ENCODE assay signal across 1 cellular context in the genomic region with DNA sequence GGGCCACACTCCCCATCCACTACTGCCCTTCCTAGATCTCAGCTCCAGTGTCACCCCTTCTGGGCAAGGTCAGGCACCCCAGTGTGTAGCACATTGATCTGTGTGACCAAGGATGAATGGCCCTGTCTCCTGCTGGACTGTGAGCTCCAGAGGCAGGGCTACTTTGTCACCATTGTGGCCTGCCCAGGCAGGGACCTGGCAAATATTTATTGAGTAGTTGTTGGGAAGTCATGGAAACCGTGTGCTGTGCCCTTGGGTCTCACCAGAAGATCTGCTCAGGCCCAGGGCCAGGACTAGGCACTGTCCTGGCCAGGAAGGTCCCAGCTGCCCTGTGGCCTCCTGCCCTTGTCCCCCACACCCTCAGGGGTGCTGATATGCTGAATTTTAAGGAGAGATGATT.
TF ChIP-seq lines count a peak whose summit lies in the region.

No MANE protein-coding gene starts in this region.

TF ChIP-seq in HepG2, 621 proteins besides CTCF, POLR2A, EP300 and RAD21 (continued from another document and continues in another):
- no peak for TF ChIP-seq ZNF329 (CRISPR knock-in tag; IDR thresholded peaks at IDR 0.05; ENCODE audit: low read depth)
- no peak for TF ChIP-seq NAIF1 (CRISPR knock-in tag; IDR thresholded peaks at IDR 0.05; ENCODE audit: borderline replicate concordance)
- TF ChIP-seq, protein P1, sequence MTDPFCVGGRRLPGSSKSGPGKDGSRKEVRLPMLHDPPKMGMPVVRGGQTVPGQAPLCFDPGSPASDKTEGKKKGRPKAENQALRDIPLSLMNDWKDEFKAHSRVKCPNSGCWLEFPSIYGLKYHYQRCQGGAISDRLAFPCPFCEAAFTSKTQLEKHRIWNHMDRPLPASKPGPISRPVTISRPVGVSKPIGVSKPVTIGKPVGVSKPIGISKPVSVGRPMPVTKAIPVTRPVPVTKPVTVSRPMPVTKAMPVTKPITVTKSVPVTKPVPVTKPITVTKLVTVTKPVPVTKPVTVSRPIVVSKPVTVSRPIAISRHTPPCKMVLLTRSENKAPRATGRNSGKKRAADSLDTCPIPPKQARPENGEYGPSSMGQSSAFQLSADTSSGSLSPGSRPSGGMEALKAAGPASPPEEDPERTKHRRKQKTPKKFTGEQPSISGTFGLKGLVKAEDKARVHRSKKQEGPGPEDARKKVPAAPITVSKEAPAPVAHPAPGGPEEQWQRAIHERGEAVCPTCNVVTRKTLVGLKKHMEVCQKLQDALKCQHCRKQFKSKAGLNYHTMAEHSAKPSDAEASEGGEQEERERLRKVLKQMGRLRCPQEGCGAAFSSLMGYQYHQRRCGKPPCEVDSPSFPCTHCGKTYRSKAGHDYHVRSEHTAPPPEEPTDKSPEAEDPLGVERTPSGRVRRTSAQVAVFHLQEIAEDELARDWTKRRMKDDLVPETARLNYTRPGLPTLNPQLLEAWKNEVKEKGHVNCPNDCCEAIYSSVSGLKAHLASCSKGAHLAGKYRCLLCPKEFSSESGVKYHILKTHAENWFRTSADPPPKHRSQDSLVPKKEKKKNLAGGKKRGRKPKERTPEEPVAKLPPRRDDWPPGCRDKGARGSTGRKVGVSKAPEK (CRISPR knock-in tag; IDR thresholded peaks at IDR 0.05; ENCODE audit: borderline replicate concordance) = no peak
- no peak for TF ChIP-seq GATAD1 (CRISPR knock-in tag; IDR thresholded peaks at IDR 0.05)
- no peak for TF ChIP-seq JUNB (CRISPR knock-in tag; IDR thresholded peaks at IDR 0.05; ENCODE audit: borderline replicate concordance)
- TF ChIP-seq NFIC (IDR thresholded peaks at IDR 0.05; ENCODE audit: low read length) = no peak
- no peak for TF ChIP-seq AGO2 (optimal IDR thresholded peaks at IDR 0.05; ENCODE audit: low read depth, low read length)
- TF ChIP-seq FOXP1 (IDR thresholded peaks at IDR 0.05) = no peak
- TF ChIP-seq FOXP1 (CRISPR knock-in tag; IDR thresholded peaks at IDR 0.05) = no peak
- no peak for TF ChIP-seq ZNF816 (CRISPR knock-in tag; IDR thresholded peaks at IDR 0.05; ENCODE audit: borderline replicate concordance)
- no peak for TF ChIP-seq EEA1 (CRISPR knock-in tag; IDR thresholded peaks at IDR 0.05; ENCODE audit: borderline replicate concordance)
- TF ChIP-seq, protein P2, sequence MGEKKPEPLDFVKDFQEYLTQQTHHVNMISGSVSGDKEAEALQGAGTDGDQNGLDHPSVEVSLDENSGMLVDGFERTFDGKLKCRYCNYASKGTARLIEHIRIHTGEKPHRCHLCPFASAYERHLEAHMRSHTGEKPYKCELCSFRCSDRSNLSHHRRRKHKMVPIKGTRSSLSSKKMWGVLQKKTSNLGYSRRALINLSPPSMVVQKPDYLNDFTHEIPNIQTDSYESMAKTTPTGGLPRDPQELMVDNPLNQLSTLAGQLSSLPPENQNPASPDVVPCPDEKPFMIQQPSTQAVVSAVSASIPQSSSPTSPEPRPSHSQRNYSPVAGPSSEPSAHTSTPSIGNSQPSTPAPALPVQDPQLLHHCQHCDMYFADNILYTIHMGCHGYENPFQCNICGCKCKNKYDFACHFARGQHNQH (CRISPR knock-in tag; IDR thresholded peaks at IDR 0.05) = peak; percentile 63
- no peak for TF ChIP-seq SRSF1 (optimal IDR thresholded peaks at IDR 0.05; ENCODE audit: low read depth, low read length)
- TF ChIP-seq AKAP8 (CRISPR knock-in tag; IDR thresholded peaks at IDR 0.05) = peak; percentile 90
- no peak for TF ChIP-seq NFE2L1 (CRISPR knock-in tag; IDR thresholded peaks at IDR 0.05; ENCODE audit: borderline replicate concordance)
- no peak for TF ChIP-seq ZNF567 (CRISPR knock-in tag; IDR thresholded peaks at IDR 0.05; ENCODE audit: borderline replicate concordance)
- peak; percentile 52; the same call in 1 of the 2 replicates for TF ChIP-seq KDM6A (CRISPR knock-in tag; IDR thresholded peaks at IDR 0.05; ENCODE audit: low read depth)
- TF ChIP-seq SATB2 (CRISPR knock-in tag; IDR thresholded peaks at IDR 0.05) = no peak
- 0 out of 2 replicates have a peak, but pooled peaks have one; percentile 16 for TF ChIP-seq ZNF205 (CRISPR knock-in tag; IDR thresholded peaks at IDR 0.05)
- no peak for TF ChIP-seq ZNF772 (CRISPR knock-in tag; IDR thresholded peaks at IDR 0.05)
- no peak for TF ChIP-seq RELA (CRISPR knock-in tag; IDR thresholded peaks at IDR 0.05)
- no peak for TF ChIP-seq TCF7L2 (IDR thresholded peaks at IDR 0.05; ENCODE audit: low read depth, low read length)
- TF ChIP-seq ZNF616 (CRISPR knock-in tag; IDR thresholded peaks at IDR 0.05; ENCODE audit: low read depth) = no peak
- no peak for TF ChIP-seq THAP11 (CRISPR knock-in tag; IDR thresholded peaks at IDR 0.05)
- no peak for TF ChIP-seq XBP1 (CRISPR knock-in tag; IDR thresholded peaks at IDR 0.05)
- TF ChIP-seq, protein P3, sequence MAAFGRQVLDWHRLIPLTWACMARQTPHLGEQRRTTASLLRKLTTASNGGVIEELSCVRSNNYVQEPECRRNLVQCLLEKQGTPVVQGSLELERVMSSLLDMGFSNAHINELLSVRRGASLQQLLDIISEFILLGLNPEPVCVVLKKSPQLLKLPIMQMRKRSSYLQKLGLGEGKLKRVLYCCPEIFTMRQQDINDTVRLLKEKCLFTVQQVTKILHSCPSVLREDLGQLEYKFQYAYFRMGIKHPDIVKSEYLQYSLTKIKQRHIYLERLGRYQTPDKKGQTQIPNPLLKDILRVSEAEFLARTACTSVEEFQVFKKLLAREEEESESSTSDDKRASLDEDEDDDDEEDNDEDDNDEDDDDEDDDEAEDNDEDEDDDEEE (CRISPR knock-in tag; IDR thresholded peaks at IDR 0.05) = no peak
- TF ChIP-seq TMF1 (CRISPR knock-in tag; IDR thresholded peaks at IDR 0.05; ENCODE audit: low read depth) = no peak
- TF ChIP-seq TOE1 (CRISPR knock-in tag; IDR thresholded peaks at IDR 0.05) = no peak
- TF ChIP-seq, protein P4, sequence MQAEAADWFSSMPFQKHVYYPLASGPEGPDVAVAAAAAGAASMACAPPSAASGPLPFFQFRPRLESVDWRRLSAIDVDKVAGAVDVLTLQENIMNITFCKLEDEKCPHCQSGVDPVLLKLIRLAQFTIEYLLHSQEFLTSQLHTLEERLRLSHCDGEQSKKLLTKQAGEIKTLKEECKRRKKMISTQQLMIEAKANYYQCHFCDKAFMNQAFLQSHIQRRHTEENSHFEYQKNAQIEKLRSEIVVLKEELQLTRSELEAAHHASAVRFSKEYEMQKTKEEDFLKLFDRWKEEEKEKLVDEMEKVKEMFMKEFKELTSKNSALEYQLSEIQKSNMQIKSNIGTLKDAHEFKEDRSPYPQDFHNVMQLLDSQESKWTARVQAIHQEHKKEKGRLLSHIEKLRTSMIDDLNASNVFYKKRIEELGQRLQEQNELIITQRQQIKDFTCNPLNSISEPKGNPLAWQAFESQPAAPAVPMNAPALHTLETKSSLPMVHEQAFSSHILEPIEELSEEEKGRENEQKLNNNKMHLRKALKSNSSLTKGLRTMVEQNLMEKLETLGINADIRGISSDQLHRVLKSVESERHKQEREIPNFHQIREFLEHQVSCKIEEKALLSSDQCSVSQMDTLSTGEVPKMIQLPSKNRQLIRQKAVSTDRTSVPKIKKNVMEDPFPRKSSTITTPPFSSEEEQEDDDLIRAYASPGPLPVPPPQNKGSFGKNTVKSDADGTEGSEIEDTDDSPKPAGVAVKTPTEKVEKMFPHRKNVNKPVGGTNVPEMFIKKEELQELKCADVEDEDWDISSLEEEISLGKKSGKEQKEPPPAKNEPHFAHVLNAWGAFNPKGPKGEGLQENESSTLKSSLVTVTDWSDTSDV (CRISPR knock-in tag; IDR thresholded peaks at IDR 0.05) = no peak
- TF ChIP-seq SRSF9 (IDR thresholded peaks at IDR 0.05; ENCODE audit: borderline replicate concordance, insufficient read depth, low read depth, low read length, poor library complexity, severe bottlenecking) = no peak
- TF ChIP-seq ETV5 (CRISPR knock-in tag; IDR thresholded peaks at IDR 0.05; ENCODE audit: borderline replicate concordance) = no peak; the same call in 1 of the 2 replicates
- TF ChIP-seq KDM2A (CRISPR knock-in tag; IDR thresholded peaks at IDR 0.05; ENCODE audit: borderline replicate concordance, low read depth) = peak; percentile 25; the same call in 1 of the 2 replicates
- TF ChIP-seq GTF2F1 (IDR thresholded peaks at IDR 0.05; ENCODE audit: low read length) = no peak
- no peak for TF ChIP-seq PHF20 (CRISPR knock-in tag; IDR thresholded peaks at IDR 0.05)
- no peak for TF ChIP-seq POLR2AphosphoS2 (IDR thresholded peaks at IDR 0.05; ENCODE audit: low read depth, low read length)
- no peak for TF ChIP-seq NFKBIZ (CRISPR knock-in tag; IDR thresholded peaks at IDR 0.05)
- no peak for TF ChIP-seq ZNF530 (CRISPR knock-in tag; IDR thresholded peaks at IDR 0.05; ENCODE audit: low read depth)
- no peak for TF ChIP-seq ZNF737 (CRISPR knock-in tag; IDR thresholded peaks at IDR 0.05; ENCODE audit: borderline replicate concordance)
- TF ChIP-seq, protein P5, sequence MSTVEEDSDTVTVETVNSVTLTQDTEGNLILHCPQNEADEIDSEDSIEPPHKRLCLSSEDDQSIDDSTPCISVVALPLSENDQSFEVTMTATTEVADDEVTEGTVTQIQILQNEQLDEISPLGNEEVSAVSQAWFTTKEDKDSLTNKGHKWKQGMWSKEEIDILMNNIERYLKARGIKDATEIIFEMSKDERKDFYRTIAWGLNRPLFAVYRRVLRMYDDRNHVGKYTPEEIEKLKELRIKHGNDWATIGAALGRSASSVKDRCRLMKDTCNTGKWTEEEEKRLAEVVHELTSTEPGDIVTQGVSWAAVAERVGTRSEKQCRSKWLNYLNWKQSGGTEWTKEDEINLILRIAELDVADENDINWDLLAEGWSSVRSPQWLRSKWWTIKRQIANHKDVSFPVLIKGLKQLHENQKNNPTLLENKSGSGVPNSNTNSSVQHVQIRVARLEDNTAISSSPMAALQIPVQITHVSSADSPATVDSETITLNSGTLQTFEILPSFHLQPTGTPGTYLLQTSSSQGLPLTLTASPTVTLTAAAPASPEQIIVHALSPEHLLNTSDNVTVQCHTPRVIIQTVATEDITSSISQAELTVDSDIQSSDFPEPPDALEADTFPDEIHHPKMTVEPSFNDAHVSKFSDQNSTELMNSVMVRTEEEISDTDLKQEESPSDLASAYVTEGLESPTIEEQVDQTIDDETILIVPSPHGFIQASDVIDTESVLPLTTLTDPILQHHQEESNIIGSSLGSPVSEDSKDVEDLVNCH (CRISPR knock-in tag; IDR thresholded peaks at IDR 0.05) = no peak
- TF ChIP-seq ZNF614 (CRISPR knock-in tag; IDR thresholded peaks at IDR 0.05; ENCODE audit: borderline replicate concordance) = no peak
- TF ChIP-seq SETDB1 (CRISPR knock-in tag; IDR thresholded peaks at IDR 0.05; ENCODE audit: borderline replicate concordance) = no peak
- TF ChIP-seq, protein P6, sequence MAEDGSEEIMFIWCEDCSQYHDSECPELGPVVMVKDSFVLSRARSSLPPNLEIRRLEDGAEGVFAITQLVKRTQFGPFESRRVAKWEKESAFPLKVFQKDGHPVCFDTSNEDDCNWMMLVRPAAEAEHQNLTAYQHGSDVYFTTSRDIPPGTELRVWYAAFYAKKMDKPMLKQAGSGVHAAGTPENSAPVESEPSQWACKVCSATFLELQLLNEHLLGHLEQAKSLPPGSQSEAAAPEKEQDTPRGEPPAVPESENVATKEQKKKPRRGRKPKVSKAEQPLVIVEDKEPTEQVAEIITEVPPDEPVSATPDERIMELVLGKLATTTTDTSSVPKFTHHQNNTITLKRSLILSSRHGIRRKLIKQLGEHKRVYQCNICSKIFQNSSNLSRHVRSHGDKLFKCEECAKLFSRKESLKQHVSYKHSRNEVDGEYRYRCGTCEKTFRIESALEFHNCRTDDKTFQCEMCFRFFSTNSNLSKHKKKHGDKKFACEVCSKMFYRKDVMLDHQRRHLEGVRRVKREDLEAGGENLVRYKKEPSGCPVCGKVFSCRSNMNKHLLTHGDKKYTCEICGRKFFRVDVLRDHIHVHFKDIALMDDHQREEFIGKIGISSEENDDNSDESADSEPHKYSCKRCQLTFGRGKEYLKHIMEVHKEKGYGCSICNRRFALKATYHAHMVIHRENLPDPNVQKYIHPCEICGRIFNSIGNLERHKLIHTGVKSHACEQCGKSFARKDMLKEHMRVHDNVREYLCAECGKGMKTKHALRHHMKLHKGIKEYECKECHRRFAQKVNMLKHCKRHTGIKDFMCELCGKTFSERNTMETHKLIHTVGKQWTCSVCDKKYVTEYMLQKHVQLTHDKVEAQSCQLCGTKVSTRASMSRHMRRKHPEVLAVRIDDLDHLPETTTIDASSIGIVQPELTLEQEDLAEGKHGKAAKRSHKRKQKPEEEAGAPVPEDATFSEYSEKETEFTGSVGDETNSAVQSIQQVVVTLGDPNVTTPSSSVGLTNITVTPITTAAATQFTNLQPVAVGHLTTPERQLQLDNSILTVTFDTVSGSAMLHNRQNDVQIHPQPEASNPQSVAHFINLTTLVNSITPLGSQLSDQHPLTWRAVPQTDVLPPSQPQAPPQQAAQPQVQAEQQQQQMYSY (CRISPR knock-in tag; IDR thresholded peaks at IDR 0.05) = no peak
- 0 out of 2 replicates have a peak, but pooled peaks have one; percentile 29 for TF ChIP-seq MEIS2 (CRISPR knock-in tag; IDR thresholded peaks at IDR 0.05)
- no peak for TF ChIP-seq ZNF24 (IDR thresholded peaks at IDR 0.05)
- TF ChIP-seq, protein P7, sequence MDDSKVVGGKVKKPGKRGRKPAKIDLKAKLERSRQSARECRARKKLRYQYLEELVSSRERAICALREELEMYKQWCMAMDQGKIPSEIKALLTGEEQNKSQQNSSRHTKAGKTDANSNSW (CRISPR knock-in tag; IDR thresholded peaks at IDR 0.05; ENCODE audit: borderline replicate concordance) = no peak
- no peak for TF ChIP-seq NFYC (CRISPR knock-in tag; IDR thresholded peaks at IDR 0.05)
- TF ChIP-seq KLF9 (CRISPR knock-in tag; IDR thresholded peaks at IDR 0.05; ENCODE audit: low read depth) = no peak
- no peak for TF ChIP-seq ZNF256 (CRISPR knock-in tag; conservative IDR thresholded peaks at IDR 0.05)
- TF ChIP-seq HIVEP1 (CRISPR knock-in tag; IDR thresholded peaks at IDR 0.05) = peak; percentile 56; the same call in 1 of the 2 replicates
- no peak for TF ChIP-seq ZNF703 (CRISPR knock-in tag; IDR thresholded peaks at IDR 0.05; ENCODE audit: borderline replicate concordance)
- no peak for TF ChIP-seq HNRNPK (IDR thresholded peaks at IDR 0.05; ENCODE audit: low read depth, low read length, poor library complexity, severe bottlenecking)
- TF ChIP-seq DPF2 (CRISPR knock-in tag; IDR thresholded peaks at IDR 0.05; ENCODE audit: borderline replicate concordance, low read depth) = peak; percentile 51; the same call in 1 of the 2 replicates
- 0 out of 2 replicates have a peak, but pooled peaks have one; percentile 40 for TF ChIP-seq ZNF451 (CRISPR knock-in tag; IDR thresholded peaks at IDR 0.05)
- TF ChIP-seq ELF4 (CRISPR knock-in tag; IDR thresholded peaks at IDR 0.05; ENCODE audit: borderline replicate concordance) = no peak
- TF ChIP-seq, protein P8, sequence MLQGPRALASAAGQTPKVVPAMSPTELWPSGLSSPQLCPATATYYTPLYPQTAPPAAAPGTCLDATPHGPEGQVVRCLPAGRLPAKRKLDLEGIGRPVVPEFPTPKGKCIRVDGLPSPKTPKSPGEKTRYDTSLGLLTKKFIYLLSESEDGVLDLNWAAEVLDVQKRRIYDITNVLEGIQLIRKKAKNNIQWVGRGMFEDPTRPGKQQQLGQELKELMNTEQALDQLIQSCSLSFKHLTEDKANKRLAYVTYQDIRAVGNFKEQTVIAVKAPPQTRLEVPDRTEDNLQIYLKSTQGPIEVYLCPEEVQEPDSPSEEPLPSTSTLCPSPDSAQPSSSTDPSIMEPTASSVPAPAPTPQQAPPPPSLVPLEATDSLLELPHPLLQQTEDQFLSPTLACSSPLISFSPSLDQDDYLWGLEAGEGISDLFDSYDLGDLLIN (CRISPR knock-in tag; IDR thresholded peaks at IDR 0.05; ENCODE audit: borderline replicate concordance) = no peak
